Comparison of ENCODE assay signal across 15 cellular contexts in genomic region chr1:157092831-157093230, GRCh38. TPM values are rescaled to one million over a fixed set of nuclear protein-coding genes. Genes with fewer than 3 reads are reported as not detected.
DNase-seq lines count a peak whose midpoint lies in the region; ATAC-seq, FAIRE-seq and TF ChIP-seq lines count a peak whose summit lies in the region.
"Had no signal": no experiment of that assay in that cellular context is flagged by ENCODE, and none has a peak within 500 bp of the region (broad histone marks: within the 10 kb centered on the region; RNA-seq: fewer than 3 reads in every experiment).

No MANE protein-coding gene starts in this region.

- no peaks in the 10 kb centered on the region for H3K27me3 ChIP-seq in heart right ventricle
- H3K27me3 ChIP-seq: gastrocnemius medialis had no signal

- H3K4me3 Mint-ChIP-seq in activated T-helper 2 cell treated with anti-CD3 and anti-CD28 coated beads, Interferon-gamma antibody, Interleukin-2, Interleukin-4, amounts not matched to agents 10 μg/mL and 5 μg/mL and 100 μg/mL, durations not matched to agents 14 hours and 24 hours and 36 hours (ENCODE audit: low read depth), result no peak overlapping the region

- no peak for FAIRE-seq in RCC 7860 (lab: Jason Lieb, UNC)

- CTCF ChIA-PET in HEK293T (lab: Yijun Ruan, JAX), result no interaction called here

- H3K27ac Mint-ChIP-seq in activated T-helper 2 cell treated with anti-CD3 and anti-CD28 coated beads, Interferon-gamma antibody, Interleukin-2, Interleukin-4, amounts not matched to agents 10 μg/mL and 5 μg/mL and 100 μg/mL, durations not matched to agents 14 hours and 24 hours and 36 hours, result no peak overlapping the region

- POLR2A ChIA-PET in HEK293T (lab: Yijun Ruan, JAX), result no interaction called here

- H3K4me3 ChIP-seq in cardiac fibroblast (replicated peaks in 1 of 2; ENCODE audit: low read depth in 2 of 2, low read length in 2 of 2) (no peak overlapping the region), heart right ventricle (no peak overlapping the region)
- H3K4me3 ChIP-seq: gastrocnemius medialis had no signal

- no peak overlapping the region for H3K27ac ChIP-seq in heart right ventricle

- no peaks in the 10 kb centered on the region for H3K4me1 Mint-ChIP-seq in activated T-helper 2 cell treated with anti-CD3 and anti-CD28 coated beads, Interferon-gamma antibody, Interleukin-2, Interleukin-4, amounts not matched to agents 10 μg/mL and 5 μg/mL and 100 μg/mL, durations not matched to agents 14 hours and 24 hours and 36 hours (ENCODE audit: low read depth)

- in situ Hi-C loops in G401 (cut with HindIII; ENCODE audit: low sequenced_read_pairs), result no loop called here

- H3K4me1 ChIP-seq in heart right ventricle, result peaks cover 0 to 19% (median 7%) of the 10 kb centered on the region in 9 donors
- H3K4me1 ChIP-seq: gastrocnemius medialis had no signal

- DNase-seq in G401 (ENCODE audit: low spot score) (peak; percentile 55), cardiac fibroblast (ENCODE audit: low read depth in 2 of 2) (peak; percentile 22 to 85), heart right ventricle (peak; percentile 71 to 73), sciatic nerve (ENCODE audit: low spot score) (peak; percentile 77), RCC 7860 (ENCODE audit: low spot score) (no peak), HEK293T (ENCODE audit: extremely low spot score) (no peak)
- DNase-seq in activated T-helper 2 cell treated with anti-CD3 and anti-CD28 coated beads, Interferon-gamma antibody, Interleukin-2, Interleukin-4, amounts not matched to agents 10 μg/mL and 5 μg/mL and 100 μg/mL, durations not matched to agents 14 hours and 24 hours and 36 hours (ENCODE audit: low spot score), result no peak
- DNase-seq: activated CD4-positive, CD25-positive, alpha-beta regulatory T cell; activated gamma-delta T cell; mesenchymal stem cell; NCI-H1092; stimulated activated naive CD4-positive, alpha-beta T cell treated with Interleukin-2 at 50 U/mL for 16 hours; T-helper 2 cell had no signal

- intact Hi-C loops in heart right ventricle (cut with DNase I), result loop anchor here in 1 of 10 donors (2.0 kb wide), 1 partner anchor 64 kb away; no protein-coding TSS in a partner anchor
- intact Hi-C loops in sciatic nerve (cut with DNase I), result loop anchor here (5.0 kb wide), 1 partner anchor 64 kb away; no protein-coding TSS in a partner anchor
- intact Hi-C loops in activated T-helper 2 cell treated with anti-CD3 and anti-CD28 coated beads, Interferon-gamma antibody, Interleukin-2, Interleukin-4, amounts not matched to agents 10 μg/mL and 5 μg/mL and 100 μg/mL, durations not matched to agents 14 hours and 24 hours and 36 hours (cut with micrococcal nuclease), result no loop called here

- H3K9me3 Mint-ChIP-seq in activated T-helper 2 cell treated with anti-CD3 and anti-CD28 coated beads, Interferon-gamma antibody, Interleukin-2, Interleukin-4, amounts not matched to agents 10 μg/mL and 5 μg/mL and 100 μg/mL, durations not matched to agents 14 hours and 24 hours and 36 hours, result no peaks in the 10 kb centered on the region

- peak; percentile 28 to 75 (median 55) for ATAC-seq in heart right ventricle
- ATAC-seq in sciatic nerve, result peak; percentile 82
- no peak for ATAC-seq in HG03342 (IDR thresholded peaks at IDR 0.05; ENCODE audit: unreplicated experiment)

- no peaks in the 10 kb centered on the region for H3K36me3 Mint-ChIP-seq in activated T-helper 2 cell treated with anti-CD3 and anti-CD28 coated beads, Interferon-gamma antibody, Interleukin-2, Interleukin-4, amounts not matched to agents 10 μg/mL and 5 μg/mL and 100 μg/mL, durations not matched to agents 14 hours and 24 hours and 36 hours (ENCODE audit: low read depth)

- no peaks in the 10 kb centered on the region for H3K9me3 ChIP-seq in heart right ventricle
- H3K9me3 ChIP-seq: gastrocnemius medialis had no signal

- H3K27me3 Mint-ChIP-seq in activated T-helper 2 cell treated with anti-CD3 and anti-CD28 coated beads, Interferon-gamma antibody, Interleukin-2, Interleukin-4, amounts not matched to agents 10 μg/mL and 5 μg/mL and 100 μg/mL, durations not matched to agents 14 hours and 24 hours and 36 hours (ENCODE audit: low read depth), result peaks cover 2% of the 10 kb centered on the region

- no peaks in the 10 kb centered on the region for H3K36me3 ChIP-seq in heart right ventricle
- H3K36me3 ChIP-seq: gastrocnemius medialis had no signal

- 20 to 22% methylated on average over 8 of the region's 8 CpGs for WGBS in heart right ventricle, 2 donors

- no peak for TF ChIP-seq CTCF in cardiac fibroblast (IDR thresholded peaks at IDR 0.05; ENCODE audit: low read depth, low read length)
- no peak for TF ChIP-seq CTCF in heart right ventricle (IDR thresholded peaks at IDR 0.05)

TF ChIP-seq in HEK293T, 16 proteins besides CTCF, POLR2A, EP300 and RAD21:
- TF ChIP-seq FOXK2 (IDR thresholded peaks at IDR 0.05), result no peak
- no peak for TF ChIP-seq L3MBTL2 (conservative IDR thresholded peaks at IDR 0.05)
- no peak for TF ChIP-seq FOXA1 (IDR thresholded peaks at IDR 0.05)
- no peak for TF ChIP-seq ELF4 (IDR thresholded peaks at IDR 0.05)
- no peak for TF ChIP-seq SP1 (IDR thresholded peaks at IDR 0.05)
- TF ChIP-seq FOXM1 (IDR thresholded peaks at IDR 0.05; ENCODE audit: borderline replicate concordance), result no peak

RNA-seq across cellular contexts. Expression of gene ETV3L, which starts 6.8 kb away (rescaled TPM):
- total RNA-seq in G401 (2014; rRNA removed; shearing (Covaris generic)), result not detected in 2 replicates
- total RNA-seq in heart right ventricle, result not detected
- not detected for polyA plus RNA-seq in heart right ventricle
- not detected for total RNA-seq in sciatic nerve
- total RNA-seq in activated T-helper 2 cell treated with anti-CD3 and anti-CD28 coated beads, Interferon-gamma antibody, Interleukin-2, Interleukin-4, amounts not matched to agents 10 μg/mL and 5 μg/mL and 100 μg/mL, durations not matched to agents 14 hours and 24 hours and 36 hours, result not detected in 2 replicates
- total RNA-seq: gastrocnemius medialis had no signal

RNA-seq across cellular contexts. Expression of gene ETV3, which starts 45.4 kb away (rescaled TPM):
- total RNA-seq in G401 (2014; rRNA removed; shearing (Covaris generic)), result 6.5 and 9.8 TPM in 2 replicates
- total RNA-seq in heart right ventricle, result 10 to 100 TPM; 15.5 to 27.5 (median 21.4) TPM
- polyA plus RNA-seq in heart right ventricle, result 1 to 10 TPM; 3.7 to 4.2 TPM
- 32.5 TPM for total RNA-seq in sciatic nerve
- total RNA-seq in activated T-helper 2 cell treated with anti-CD3 and anti-CD28 coated beads, Interferon-gamma antibody, Interleukin-2, Interleukin-4, amounts not matched to agents 10 μg/mL and 5 μg/mL and 100 μg/mL, durations not matched to agents 14 hours and 24 hours and 36 hours, result 240 TPM in 2 replicates

RNA-seq across cellular contexts. Expression of gene ARHGEF11, which starts 47.3 kb away (rescaled TPM):
- 20.3 and 23.1 TPM in 2 replicates for total RNA-seq in G401 (2014; rRNA removed; shearing (Covaris generic))
- total RNA-seq in heart right ventricle, result 10 to 100 TPM; 23.7 to 34.5 (median 28.4) TPM
- polyA plus RNA-seq in heart right ventricle, result 10 to 100 TPM; 10.4 to 13.0 TPM
- 38.4 TPM for total RNA-seq in sciatic nerve
- 2.2 and 3.1 TPM in 2 replicates for total RNA-seq in activated T-helper 2 cell treated with anti-CD3 and anti-CD28 coated beads, Interferon-gamma antibody, Interleukin-2, Interleukin-4, amounts not matched to agents 10 μg/mL and 5 μg/mL and 100 μg/mL, durations not matched to agents 14 hours and 24 hours and 36 hours

Comparison
In these comparisons a context has a peak if more than half of its experiments do, and no peak if none do; other contexts are left out.
1. DNase-seq: peak in G401 (single experiment), cardiac fibroblast (2 of 2), heart right ventricle (2 of 2) and sciatic nerve (single experiment); none in activated T-helper 2 cell treated with anti-CD3 and anti-CD28 coated beads, Interferon-gamma antibody, Interleukin-2, Interleukin-4, amounts not matched to agents 10 μg/mL and 5 μg/mL and 100 μg/mL, durations not matched to agents 14 hours and 24 hours and 36 hours (single experiment), RCC 7860 (single experiment) and HEK293T (single experiment).